1 cellular context compared by ENCODE assay signal in genomic region chr3:30663533-30664241, GRCh38.
TF ChIP-seq lines count a peak whose summit lies in the region.

No MANE protein-coding gene starts in this region.

TF ChIP-seq in WTC11, 78 proteins besides CTCF, POLR2A, EP300 and RAD21 (continued from another document):
- TF ChIP-seq, protein P1, sequence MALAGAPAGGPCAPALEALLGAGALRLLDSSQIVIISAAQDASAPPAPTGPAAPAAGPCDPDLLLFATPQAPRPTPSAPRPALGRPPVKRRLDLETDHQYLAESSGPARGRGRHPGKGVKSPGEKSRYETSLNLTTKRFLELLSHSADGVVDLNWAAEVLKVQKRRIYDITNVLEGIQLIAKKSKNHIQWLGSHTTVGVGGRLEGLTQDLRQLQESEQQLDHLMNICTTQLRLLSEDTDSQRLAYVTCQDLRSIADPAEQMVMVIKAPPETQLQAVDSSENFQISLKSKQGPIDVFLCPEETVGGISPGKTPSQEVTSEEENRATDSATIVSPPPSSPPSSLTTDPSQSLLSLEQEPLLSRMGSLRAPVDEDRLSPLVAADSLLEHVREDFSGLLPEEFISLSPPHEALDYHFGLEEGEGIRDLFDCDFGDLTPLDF (CRISPR knock-in tag; IDR thresholded peaks at IDR 0.05): no peak
- no peak for TF ChIP-seq ZNF121 (CRISPR knock-in tag; IDR thresholded peaks at IDR 0.05)
- TF ChIP-seq ERG (CRISPR knock-in tag; IDR thresholded peaks at IDR 0.05): no peak
- TF ChIP-seq SMAD4 (CRISPR knock-in tag; IDR thresholded peaks at IDR 0.05): no peak
- TF ChIP-seq, protein P2, sequence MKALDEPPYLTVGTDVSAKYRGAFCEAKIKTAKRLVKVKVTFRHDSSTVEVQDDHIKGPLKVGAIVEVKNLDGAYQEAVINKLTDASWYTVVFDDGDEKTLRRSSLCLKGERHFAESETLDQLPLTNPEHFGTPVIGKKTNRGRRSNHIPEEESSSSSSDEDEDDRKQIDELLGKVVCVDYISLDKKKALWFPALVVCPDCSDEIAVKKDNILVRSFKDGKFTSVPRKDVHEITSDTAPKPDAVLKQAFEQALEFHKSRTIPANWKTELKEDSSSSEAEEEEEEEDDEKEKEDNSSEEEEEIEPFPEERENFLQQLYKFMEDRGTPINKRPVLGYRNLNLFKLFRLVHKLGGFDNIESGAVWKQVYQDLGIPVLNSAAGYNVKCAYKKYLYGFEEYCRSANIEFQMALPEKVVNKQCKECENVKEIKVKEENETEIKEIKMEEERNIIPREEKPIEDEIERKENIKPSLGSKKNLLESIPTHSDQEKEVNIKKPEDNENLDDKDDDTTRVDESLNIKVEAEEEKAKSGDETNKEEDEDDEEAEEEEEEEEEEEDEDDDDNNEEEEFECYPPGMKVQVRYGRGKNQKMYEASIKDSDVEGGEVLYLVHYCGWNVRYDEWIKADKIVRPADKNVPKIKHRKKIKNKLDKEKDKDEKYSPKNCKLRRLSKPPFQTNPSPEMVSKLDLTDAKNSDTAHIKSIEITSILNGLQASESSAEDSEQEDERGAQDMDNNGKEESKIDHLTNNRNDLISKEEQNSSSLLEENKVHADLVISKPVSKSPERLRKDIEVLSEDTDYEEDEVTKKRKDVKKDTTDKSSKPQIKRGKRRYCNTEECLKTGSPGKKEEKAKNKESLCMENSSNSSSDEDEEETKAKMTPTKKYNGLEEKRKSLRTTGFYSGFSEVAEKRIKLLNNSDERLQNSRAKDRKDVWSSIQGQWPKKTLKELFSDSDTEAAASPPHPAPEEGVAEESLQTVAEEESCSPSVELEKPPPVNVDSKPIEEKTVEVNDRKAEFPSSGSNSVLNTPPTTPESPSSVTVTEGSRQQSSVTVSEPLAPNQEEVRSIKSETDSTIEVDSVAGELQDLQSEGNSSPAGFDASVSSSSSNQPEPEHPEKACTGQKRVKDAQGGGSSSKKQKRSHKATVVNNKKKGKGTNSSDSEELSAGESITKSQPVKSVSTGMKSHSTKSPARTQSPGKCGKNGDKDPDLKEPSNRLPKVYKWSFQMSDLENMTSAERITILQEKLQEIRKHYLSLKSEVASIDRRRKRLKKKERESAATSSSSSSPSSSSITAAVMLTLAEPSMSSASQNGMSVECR (CRISPR knock-in tag; IDR thresholded peaks at IDR 0.05; ENCODE audit: borderline replicate concordance): no peak
